9 cellular contexts compared by ENCODE assay signal in genomic region chr11:76799061-76799804, GRCh38. TPM values are rescaled to one million over a fixed set of nuclear protein-coding genes. Genes with fewer than 3 reads are reported as not detected.
A peak's percentile ranks its signal among the peaks of the same experiment; 100 is the strongest.
DNase-seq lines count a peak whose midpoint lies in the region; ATAC-seq, FAIRE-seq and TF ChIP-seq lines count a peak whose summit lies in the region.
"Had no signal": no experiment of that assay in that cellular context is flagged by ENCODE, and none has a peak within 500 bp of the region (broad histone marks: within the 10 kb centered on the region; RNA-seq: fewer than 3 reads in every experiment).

No MANE protein-coding gene starts in this region.

- H3K9me3 Mint-ChIP-seq in immature natural killer cell, result no peaks in the 10 kb centered on the region

- ATAC-seq in HG03097 (IDR thresholded peaks at IDR 0.05; ENCODE audit: low FRiP score, unreplicated experiment), result no peak

- no peak overlapping the region for H3K4me3 ChIP-seq in WI38 (ENCODE audit: low read depth, low read length)
- H3K4me3 ChIP-seq in mammary epithelial cell (replicated peaks in 1 of 3; ENCODE audit: insufficient read depth in 1 of 3, low read depth in 2 of 3, low read length in 3 of 3), result no peak overlapping the region

- peaks cover 2% of the 10 kb centered on the region for H3K36me3 ChIP-seq in mammary epithelial cell (ENCODE audit: insufficient read depth, low read length)

- DNase-seq in DMS53 treated with DMSO at 0.1 percent for 48 hours (lab: John Stamatoyannopoulos, UW; ENCODE audit: unreplicated experiment), result peak; percentile 78
- peak; percentile 79 for DNase-seq in H54 (ENCODE audit: insufficient read length, low spot score)
- peak; percentile 64 for DNase-seq in NCI-H1105 treated with DMSO at 0.1 percent for 48 hours (lab: John Stamatoyannopoulos, UW)
- peak; percentile 47 for DNase-seq in mammary epithelial cell
- peak; percentile 63 to 70 (median 66) for DNase-seq in immature natural killer cell
- DNase-seq in stimulated activated CD4-positive, alpha-beta T cell treated with anti-CD3 and anti-CD28 coated beads, Interleukin-12 subunit alpha, Interleukin-12 subunit beta, amount 100 ng/mL, for 4 hours, result peak; percentile 72

- peaks cover 0 to 9% of the 10 kb centered on the region in 2 donors for H3K4me1 Mint-ChIP-seq in immature natural killer cell

- CTCF ChIA-PET in mammary epithelial cell (lab: Charles Lee; ENCODE audit: low non-redundant PET), result interaction anchor here (1.3 kb wide), 1 partner anchor 65 kb away, joined by 16 read pairs; no protein-coding TSS in a partner anchor

- H3K36me3 Mint-ChIP-seq in immature natural killer cell, result no peaks in the 10 kb centered on the region

- TF ChIP-seq POLR2A in H54 (IDR thresholded peaks at IDR 0.05; ENCODE audit: low read depth, low read length), result 0 out of 2 replicates have a peak, but pooled peaks have one; percentile 21

- H3K27me3 ChIP-seq in mammary epithelial cell (ENCODE audit: insufficient read depth, low read length), result no peaks in the 10 kb centered on the region

- in situ Hi-C loops in mammary epithelial cell (cut with MboI; ENCODE audit: low sequenced_read_pairs in 2 of 2), result loop anchor here (5.0 kb wide), 1 partner anchor 62 kb away; no protein-coding TSS in a partner anchor

- no peak overlapping the region for H3K9ac ChIP-seq in mammary epithelial cell (ENCODE audit: insufficient read depth, low read length)

- no peak overlapping the region for H3K27ac ChIP-seq in mammary epithelial cell (ENCODE audit: insufficient read depth, low read depth, low read length)

- H3K9me3 ChIP-seq in mammary epithelial cell (replicated peaks; ENCODE audit: insufficient read depth, low read length), result no peaks in the 10 kb centered on the region

- intact Hi-C loops in mammary epithelial cell (cut with micrococcal nuclease), result loop anchor here (1.0 kb wide), 2 partner anchors 16 to 65 kb away; partner anchors contain the start of gene TSKU

- H2AFZ ChIP-seq in mammary epithelial cell (ENCODE audit: low read depth, low read length), result no peak overlapping the region

- peak overlapping the region in 1 of 6 donors; percentile 7 for H3K27ac Mint-ChIP-seq in immature natural killer cell

- H4K20me1 ChIP-seq in mammary epithelial cell (ENCODE audit: insufficient read depth, low read length), result peaks cover 7% of the 10 kb centered on the region

- WGBS in mammary epithelial cell (ENCODE audit: low coverage, missing lambda C conversion rate), result 19% methylated on average over 13 of the region's 47 CpGs

- H3K79me2 ChIP-seq in mammary epithelial cell (ENCODE audit: insufficient read depth, low read length), result peaks cover 50% of the 10 kb centered on the region

- peak overlapping the region; percentile 33 to 69 (median 60) for H3K4me3 Mint-ChIP-seq in immature natural killer cell

- peak overlapping the region; percentile 50 for H3K4me2 ChIP-seq in mammary epithelial cell (ENCODE audit: insufficient read depth, low read depth, low read length)

- TF ChIP-seq CTCF in WI38 (IDR thresholded peaks at IDR 0.05; ENCODE audit: low read depth, low read length), result peak; percentile 87
- peak; percentile 65 to 93 for TF ChIP-seq CTCF in mammary epithelial cell (conservative IDR thresholded peaks at IDR 0.05 in 1 of 2, IDR thresholded peaks at IDR 0.05 in 1 of 2; ENCODE audit: extremely low read depth in 1 of 2, insufficient read depth in 1 of 2, low read depth in 1 of 2, low read length in 2 of 2)

- dilution Hi-C loops in mammary epithelial cell (cut with HindIII; ENCODE audit: low sequenced_read_pairs), result loop anchor here (5.0 kb wide), 3 partner anchors 37 to 123 kb away; no protein-coding TSS in a partner anchor

- H3K27me3 Mint-ChIP-seq in immature natural killer cell (ENCODE audit: low read depth in 3 of 3), result peaks cover 0 to 4% (median 2%) of the 10 kb centered on the region in 3 donors

- FAIRE-seq in H54 (lab: Jason Lieb, UNC), result no peak
- FAIRE-seq: colon had no signal

- BruUV-seq in mammary epithelial cell (replicated peaks; lab: Mats Ljungman, UMichigan), result no TSS peak

- peaks cover 14% of the 10 kb centered on the region for H3K4me1 ChIP-seq in mammary epithelial cell (ENCODE audit: insufficient read depth, low read length)

RNA-seq across cellular contexts. Expression of gene TSKU, which starts 16.1 kb away (rescaled TPM):
- total RNA-seq in mammary epithelial cell, result 10 to 100 TPM; 41.3 to 49.6 TPM
- 51.9 TPM for polyA plus RNA-seq in mammary epithelial cell
- 57.2 TPM for polyA minus RNA-seq in mammary epithelial cell
- not detected for polyA plus RNA-seq in immature natural killer cell

Comparison
In these comparisons a context has a peak if more than half of its experiments do, and no peak if none do; other contexts are left out.
1. RNA of gene TSKU, which starts 16.1 kb away (polyA plus RNA-seq): 51.9 TPM in mammary epithelial cell (single experiment); not detected in immature natural killer cell; every median in the first group is over 10 times any median in the second.
2. Peak in every context shown above with its lines, with median percentiles within 50 percentile points of each other: DNase-seq.